ENCODE assay signal across 27 cellular contexts in the genomic region with DNA sequence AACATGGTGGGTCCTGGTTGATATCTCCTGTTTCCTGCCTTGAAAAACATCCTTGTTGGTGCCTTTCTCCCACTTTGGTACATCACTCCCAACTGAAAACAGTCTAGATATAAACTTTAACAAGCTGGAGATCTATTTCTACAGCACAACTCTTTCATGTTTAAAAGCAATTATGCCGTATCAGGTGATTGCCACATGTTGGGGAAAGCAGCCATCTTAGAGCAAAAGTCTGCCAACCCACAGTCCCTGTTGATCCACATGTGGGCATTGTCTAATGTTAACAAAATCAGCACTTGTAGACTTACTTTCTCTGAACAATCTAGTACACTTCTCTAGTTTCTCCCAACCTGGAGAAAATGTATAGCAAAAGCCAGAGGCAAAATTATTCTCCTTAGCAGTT.
"Had no signal": no experiment of that assay in that cellular context is flagged by ENCODE, and none has a peak within 500 bp of the region (broad histone marks: within the 10 kb centered on the region; RNA-seq: fewer than 3 reads in every experiment).

No MANE protein-coding gene starts in this region.

- H3K36me3 ChIP-seq: left ventricle myocardium inferior, pancreas, prostate gland, thyroid gland, transverse colon, upper lobe of left lung, vagina had no signal

- H3K9me3 ChIP-seq: mucosa of descending colon, pancreas, prostate gland, thyroid gland, transverse colon, upper lobe of left lung, vagina had no signal

- DNase-seq: hypothalamus; islet precursor cell; left ventricle myocardium inferior; midbrain; mucosa of descending colon; naive thymus-derived CD8-positive, alpha-beta T cell; nucleus accumbens; pancreas; posterior cingulate gyrus; retina; right cardiac atrium; small intestine; stimulated activated CD4-positive, alpha-beta T cell treated with anti-CD3 and anti-CD28 coated beads, Interleukin-1b, Interleukin-23, amount 100 ng/mL, for 48 hours; stimulated activated CD4-positive, alpha-beta T cell treated with anti-CD3 and anti-CD28 coated beads, Interleukin-2, amount 100 ng/mL, for 48 hours; stimulated activated CD4-positive, alpha-beta T cell treated with anti-CD3 and anti-CD28 coated beads, Interleukin-4, amount 100 ng/mL, for 4 hours; stimulated activated CD8-positive, alpha-beta memory T cell treated with anti-CD3 and anti-CD28 coated beads, Interleukin-4, amount 100 ng/mL, for 48 hours; stimulated activated naive CD4-positive, alpha-beta T cell treated with Interleukin-2 at 50 U/mL for 16 hours; stimulated activated naive CD8-positive, alpha-beta T cell treated with anti-CD3 and anti-CD28 coated beads, Interleukin-15, amount 100 ng/mL, for 72 hours; substantia nigra; thyroid gland; transverse colon; upper lobe of left lung had no signal

- H3K27me3 ChIP-seq: pancreas, thyroid gland, transverse colon, upper lobe of left lung, vagina had no signal

- ATAC-seq: mucosa of descending colon; naive thymus-derived CD8-positive, alpha-beta T cell; pancreas; right cardiac atrium; sciatic nerve; stimulated activated memory B cell treated with anti-CD40 and anti-IgM and Interleukin-4, amounts not matched to agents 10 μg/mL and 1 μg/mL and 100 μg/mL, for 72 hours; stimulated activated naive CD8-positive, alpha-beta T cell treated with anti-CD3 and anti-CD28 coated beads, Interleukin-15, amount 100 ng/mL, for 72 hours had no signal

- H3K4me3 ChIP-seq: left ventricle myocardium inferior, lung, mucosa of descending colon, pancreas, prostate gland, thyroid gland, transverse colon, upper lobe of left lung, vagina had no signal

- H3K4me1 ChIP-seq: left ventricle myocardium inferior, pancreas, prostate gland, thyroid gland, transverse colon, upper lobe of left lung, vagina had no signal

- H3K27ac ChIP-seq: left ventricle myocardium inferior, pancreas, prostate gland, thyroid gland, transverse colon, upper lobe of left lung, vagina had no signal
